Comparison of ENCODE assay signal across 1 cellular context in the genomic region with DNA sequence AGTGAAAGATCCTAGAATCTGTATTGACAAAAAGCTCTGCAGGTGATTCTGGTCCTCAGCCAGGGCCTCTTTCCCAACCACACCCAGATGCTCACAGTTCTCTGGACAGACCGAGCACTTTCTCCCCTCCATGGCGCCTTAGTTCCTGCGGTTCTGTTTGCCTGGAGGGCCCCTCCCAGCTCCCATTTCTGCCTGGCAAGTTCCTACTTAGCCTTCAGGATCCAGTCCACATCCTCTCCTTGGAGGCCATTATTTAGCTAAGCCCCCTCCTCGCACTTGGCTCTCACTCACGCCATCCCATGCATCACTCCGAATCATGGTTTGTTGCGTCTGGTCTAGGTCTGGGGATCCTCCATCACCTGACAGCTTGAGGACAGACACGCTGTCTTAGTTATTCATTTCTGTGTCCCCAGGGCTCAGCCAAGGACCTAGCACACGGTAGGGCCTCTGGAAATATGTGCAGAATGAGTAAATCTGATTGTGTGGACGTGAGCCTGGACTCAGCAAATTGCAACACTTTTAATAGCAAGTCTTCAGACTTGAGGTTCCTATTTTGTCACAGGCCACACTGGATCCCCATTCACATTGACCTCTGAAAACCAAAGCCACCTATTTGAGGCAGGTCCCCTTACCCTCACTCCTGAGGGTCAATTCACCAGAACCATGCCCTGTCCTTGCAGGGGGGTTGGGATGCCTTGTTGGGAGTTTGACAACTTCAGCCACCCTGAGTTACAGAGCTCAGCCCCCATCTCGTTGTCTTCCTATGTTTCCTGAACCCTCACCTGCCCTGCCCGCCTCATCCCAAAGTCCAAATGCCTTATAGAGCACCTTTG.
TF ChIP-seq lines count a peak whose summit lies in the region.

No MANE protein-coding gene starts in this region.

TF ChIP-seq in A549, 52 proteins besides CTCF, POLR2A, EP300 and RAD21 (continued from another document):
- TF ChIP-seq BCL3 (IDR thresholded peaks at IDR 0.05): no peak
- TF ChIP-seq BHLHE40 (IDR thresholded peaks at IDR 0.05; ENCODE audit: low read depth, low read length): no peak
- TF ChIP-seq ELK1 (IDR thresholded peaks at IDR 0.05; ENCODE audit: low read depth, low read length): no peak
- TF ChIP-seq HEYL (CRISPR knock-in tag; IDR thresholded peaks at IDR 0.05): no peak
- TF ChIP-seq CEBPB (IDR thresholded peaks at IDR 0.05): no peak
- no peak for TF ChIP-seq RNF2 (IDR thresholded peaks at IDR 0.05; ENCODE audit: borderline replicate concordance, low read depth)
